ENCODE assay signal across 9 cellular contexts in the genomic region with DNA sequence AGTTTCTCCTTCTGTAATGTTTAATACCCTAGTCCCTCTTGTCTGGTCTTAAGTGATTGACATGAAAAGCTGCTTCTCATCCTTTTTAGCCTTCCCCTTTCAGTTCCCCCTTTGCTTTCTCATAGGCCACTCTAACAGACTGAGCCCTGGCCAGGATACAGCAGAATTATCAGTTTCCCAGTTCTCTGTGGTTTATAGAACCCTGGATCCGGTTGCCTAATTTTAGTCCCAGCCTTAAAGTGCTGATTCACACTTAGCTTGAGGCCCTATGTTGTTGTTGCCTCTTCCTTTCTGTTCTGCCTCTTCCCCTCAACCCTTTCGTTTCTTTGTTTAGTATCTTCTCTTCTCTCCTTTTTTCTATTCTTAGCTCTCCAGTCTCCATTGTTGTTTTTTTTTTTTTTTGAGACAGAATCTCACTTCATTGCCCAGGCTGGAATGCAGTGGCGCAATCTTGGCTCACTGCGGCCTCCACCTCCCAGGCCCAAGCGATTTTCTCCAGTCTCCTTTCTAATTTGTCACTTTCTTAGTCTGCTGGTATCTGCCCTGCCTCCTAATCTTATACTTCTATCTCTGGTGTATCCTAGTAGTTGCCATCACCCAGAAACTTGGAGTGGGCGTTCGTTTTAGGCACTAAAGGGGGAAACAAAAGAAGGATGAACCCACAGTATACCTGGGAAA. TPM values are rescaled to one million over a fixed set of nuclear protein-coding genes. Genes with fewer than 3 reads are reported as not detected.
DNase-seq lines count a peak whose midpoint lies in the region; ATAC-seq and TF ChIP-seq lines count a peak whose summit lies in the region.
"Had no signal": no experiment of that assay in that cellular context is flagged by ENCODE, and none has a peak within 500 bp of the region (broad histone marks: within the 10 kb centered on the region; RNA-seq: fewer than 3 reads in every experiment).

No MANE protein-coding gene starts in this region.

- H3K4me3 ChIP-seq in hepatocyte (no peak overlapping the region), thymus (ENCODE audit: low read length) (no peak overlapping the region)

- H3K36me3 ChIP-seq in hepatocyte (replicated peaks; ENCODE audit: insufficient read depth, low read depth) (no peaks in the 10 kb centered on the region), thymus (ENCODE audit: control insufficient read depth, insufficient read depth) (no peaks in the 10 kb centered on the region)

- peak overlapping the region; percentile 90 for H3K27ac Mint-ChIP-seq in activated CD4-positive, alpha-beta memory T cell treated with anti-CD3 and anti-CD28 coated beads for 36 hours

- peak overlapping the region; percentile 52 for H3K4me3 Mint-ChIP-seq in activated CD4-positive, alpha-beta memory T cell treated with anti-CD3 and anti-CD28 coated beads for 36 hours
- H3K4me3 Mint-ChIP-seq: brain had no signal

- H3K9me3 ChIP-seq in hepatocyte (ENCODE audit: low read depth), result no peaks in the 10 kb centered on the region
- H3K9me3 ChIP-seq in thymus (ENCODE audit: control insufficient read depth), result no peaks in the 10 kb centered on the region

- DNase-seq in Right ventricle myocardium inferior (ENCODE audit: missing footprints) (no peak), cardiac septum (ENCODE audit: low spot score) (no peak), hepatocyte (ENCODE audit: low spot score) (no peak), dedifferentiated amniotic fluid mesenchymal stem cell (ENCODE audit: extremely low spot score) (no peak), DMS53 treated with DMSO at 0.1 percent for 48 hours (lab: John Stamatoyannopoulos, UW; ENCODE audit: unreplicated experiment) (no peak)
- no peak for DNase-seq in activated CD4-positive, alpha-beta memory T cell treated with anti-CD3 and anti-CD28 coated beads for 36 hours

- no peak overlapping the region for H3K4me2 ChIP-seq in hepatocyte

- ATAC-seq in Right ventricle myocardium inferior (peak; percentile 83), HG03571 (IDR thresholded peaks at IDR 0.05; ENCODE audit: unreplicated experiment) (peak; percentile 46)

- no peaks in the 10 kb centered on the region for H3K27me3 Mint-ChIP-seq in activated CD4-positive, alpha-beta memory T cell treated with anti-CD3 and anti-CD28 coated beads for 36 hours

- peaks cover 64% of the 10 kb centered on the region for H3K4me1 Mint-ChIP-seq in activated CD4-positive, alpha-beta memory T cell treated with anti-CD3 and anti-CD28 coated beads for 36 hours (ENCODE audit: low read depth)

- intact Hi-C loops in Right ventricle myocardium inferior (cut with DNase I), result no loop called here
- intact Hi-C loops in cardiac septum (cut with DNase I), result no loop called here
- intact Hi-C loops in activated CD4-positive, alpha-beta memory T cell treated with anti-CD3 and anti-CD28 coated beads for 36 hours (cut with micrococcal nuclease), result no loop called here

- H3K27me3 ChIP-seq in hepatocyte (no peaks in the 10 kb centered on the region), thymus (ENCODE audit: control insufficient read depth, insufficient read depth) (no peaks in the 10 kb centered on the region)

- H3K27ac ChIP-seq in hepatocyte, result peak overlapping the region; percentile 26
- H3K27ac ChIP-seq in thymus (ENCODE audit: low read depth), result peak overlapping the region; percentile 74

- CTCF ChIA-PET in activated CD4-positive, alpha-beta memory T cell treated with anti-CD3 and anti-CD28 coated beads for 36 hours (lab: Charles Lee), result interaction anchor here (1.0 to 3.2 kb wide), 2 partner anchors 14 to 25 kb away, joined by 5 to 16 read pairs; no protein-coding TSS in a partner anchor

- H4K20me1 ChIP-seq in hepatocyte (ENCODE audit: insufficient read depth, poor library complexity, severe bottlenecking), result no peaks in the 10 kb centered on the region

- no peaks in the 10 kb centered on the region for H3K9me3 Mint-ChIP-seq in activated CD4-positive, alpha-beta memory T cell treated with anti-CD3 and anti-CD28 coated beads for 36 hours

- no peaks in the 10 kb centered on the region for H3K9me2 ChIP-seq in hepatocyte (replicated peaks; ENCODE audit: insufficient read depth)

- 63% methylated on average over 7 of the region's 7 CpGs for WGBS in hepatocyte (ENCODE audit: low lambda C conversion rate, missing lambda C conversion rate)
- 22% methylated on average over 7 of the region's 7 CpGs for WGBS in thymus

- H3K36me3 Mint-ChIP-seq in activated CD4-positive, alpha-beta memory T cell treated with anti-CD3 and anti-CD28 coated beads for 36 hours, result peaks cover 15% of the 10 kb centered on the region
- H3K36me3 Mint-ChIP-seq: brain had no signal

- no peak for TF ChIP-seq CTCF in hepatocyte (IDR thresholded peaks at IDR 0.05; ENCODE audit: poor library complexity)

- H3K4me1 ChIP-seq in hepatocyte (ENCODE audit: insufficient read depth) (no peaks in the 10 kb centered on the region), thymus (ENCODE audit: control insufficient read depth, insufficient read depth, low read length) (peaks cover 43% of the 10 kb centered on the region)

- POLR2A ChIA-PET in activated CD4-positive, alpha-beta memory T cell treated with anti-CD3 and anti-CD28 coated beads for 36 hours (lab: Charles Lee), result interaction anchor here (0.5 to 0.7 kb wide), 4 partner anchors 41 to 310 kb away, joined by 3 to 5 read pairs (median 3); partner anchors contain the start of gene SLC11A2

- peak overlapping the region; percentile 12 for H2AFZ ChIP-seq in hepatocyte

- no peaks in the 10 kb centered on the region for H3K79me2 ChIP-seq in hepatocyte

RNA-seq across cellular contexts. Expression of gene BIN2, which starts 2.9 kb away (rescaled TPM):
- total RNA-seq in Right ventricle myocardium inferior (2.0 TPM), cardiac septum (2.4 TPM), hepatocyte (0.07 TPM in 1 of 2 replicates, not detected in the other)
- total RNA-seq in activated CD4-positive, alpha-beta memory T cell treated with anti-CD3 and anti-CD28 coated beads for 36 hours, result 10 to 100 TPM; 59.1 to 64.6 TPM
- polyA plus RNA-seq in hepatocyte (0.18 TPM in 1 of 2 replicates, not detected in the other), thymus (57.7 TPM)

RNA-seq across cellular contexts. Expression of gene CELA1, which starts 19.6 kb away (rescaled TPM):
- total RNA-seq in Right ventricle myocardium inferior (not detected), cardiac septum (not detected), hepatocyte (not detected in 2 replicates)
- total RNA-seq in activated CD4-positive, alpha-beta memory T cell treated with anti-CD3 and anti-CD28 coated beads for 36 hours, result under 1 TPM in 1 of 2 experiments, not detected in 1; 0.24 TPM
- polyA plus RNA-seq in hepatocyte (not detected in 2 replicates), thymus (0.71 TPM)

RNA-seq across cellular contexts. Expression of gene SMAGP, which starts 56.7 kb away (rescaled TPM):
- total RNA-seq in Right ventricle myocardium inferior (3.8 TPM), cardiac septum (4.4 TPM), hepatocyte (19.9 and 28.3 TPM in 2 replicates)
- total RNA-seq in activated CD4-positive, alpha-beta memory T cell treated with anti-CD3 and anti-CD28 coated beads for 36 hours, result under 1 TPM; 0.55 to 0.73 TPM
- polyA plus RNA-seq in hepatocyte (16.5 and 24.6 TPM in 2 replicates), thymus (6.5 TPM)

Comparison
In these comparisons a context has a peak if more than half of its experiments do, and no peak if none do; other contexts are left out.
1. RNA of gene BIN2, which starts 2.9 kb away (total RNA-seq): 59.1 to 64.6 TPM in activated CD4-positive, alpha-beta memory T cell treated with anti-CD3 and anti-CD28 coated beads for 36 hours; 2.4 TPM in cardiac septum (single experiment), 2.0 TPM in Right ventricle myocardium inferior (single experiment) and 0.07 TPM in hepatocyte; every median in the first group is over 10 times any median in the second.